ENCODE assay signal across 25 cellular contexts in genomic region chr2:233789554-233789953, GRCh38. TPM values are rescaled to one million over a fixed set of nuclear protein-coding genes. Genes with fewer than 3 reads are reported as not detected.
"Had no signal": no experiment of that assay in that cellular context is flagged by ENCODE, and none has a peak within 500 bp of the region (broad histone marks: within the 10 kb centered on the region; RNA-seq: fewer than 3 reads in every experiment).

No MANE protein-coding gene starts in this region.

- H3K4me3 ChIP-seq: heart right ventricle, left lung, lower lobe of right lung, psoas muscle, tibial artery, upper lobe of left lung, vagina had no signal

- H3K36me3 ChIP-seq: heart right ventricle, left lung, lower lobe of right lung, tibial artery, upper lobe of left lung, vagina had no signal

- H3K4me1 ChIP-seq: heart right ventricle, left lung, lower lobe of right lung, psoas muscle, tibial artery, upper lobe of left lung, vagina had no signal

- H3K36me3 Mint-ChIP-seq: memory B cell had no signal

- H3K27ac Mint-ChIP-seq: endodermal cell, memory B cell, nephron progenitor cell had no signal

- H3K27me3 ChIP-seq: tibial artery, upper lobe of left lung, vagina had no signal

- H3K9me3 Mint-ChIP-seq: memory B cell had no signal

- ATAC-seq: heart right ventricle, left lung, lower lobe of right lung, psoas muscle, sciatic nerve had no signal

- H3K4me3 Mint-ChIP-seq: endodermal cell, memory B cell, nephron progenitor cell had no signal

- H3K4me1 Mint-ChIP-seq: endodermal cell had no signal

- DNase-seq: cerebellar nuclear complex; dermis blood vessel endothelial cell; effector CD4-positive, alpha-beta T cell; endodermal cell; heart right ventricle; hypothalamus; left lung; lower lobe of right lung; midbrain; nephron progenitor cell; psoas muscle; retina; stimulated activated CD4-positive, alpha-beta T cell treated with anti-CD3 and anti-CD28 coated beads, Interleukin-4, amount 100 ng/mL, for 4 hours; stimulated activated naive CD4-positive, alpha-beta T cell; tibial artery; upper lobe of left lung had no signal

- H3K27ac ChIP-seq: heart right ventricle, left lung, lower lobe of right lung, psoas muscle, tibial artery, upper lobe of left lung, vagina had no signal

- H3K9me3 ChIP-seq: left lung, lower lobe of right lung, psoas muscle, tibial artery, upper lobe of left lung, vagina had no signal

RNA-seq across cellular contexts. Expression of gene MROH2A, which starts 11.4 kb away (rescaled TPM):
- total RNA-seq: dermis blood vessel endothelial cell, endodermal cell, fibroblast of lung, frontal cortex, glomerular endothelial cell, heart right ventricle, lower lobe of right lung, omental fat pad, psoas muscle, sciatic nerve, skeletal muscle tissue, temporal lobe, upper lobe of left lung, vagina had no signal
- polyA plus RNA-seq: fibroblast of lung, heart right ventricle, psoas muscle had no signal

RNA-seq across cellular contexts. Expression of gene UGT1A1, which starts 29.5 kb away (rescaled TPM):
- total RNA-seq: dermis blood vessel endothelial cell, endodermal cell, fibroblast of lung, frontal cortex, glomerular endothelial cell, heart right ventricle, omental fat pad, psoas muscle, sciatic nerve, skeletal muscle tissue, temporal lobe had no signal
- polyA plus RNA-seq: fibroblast of lung, heart right ventricle had no signal
